In the genomic region with DNA sequence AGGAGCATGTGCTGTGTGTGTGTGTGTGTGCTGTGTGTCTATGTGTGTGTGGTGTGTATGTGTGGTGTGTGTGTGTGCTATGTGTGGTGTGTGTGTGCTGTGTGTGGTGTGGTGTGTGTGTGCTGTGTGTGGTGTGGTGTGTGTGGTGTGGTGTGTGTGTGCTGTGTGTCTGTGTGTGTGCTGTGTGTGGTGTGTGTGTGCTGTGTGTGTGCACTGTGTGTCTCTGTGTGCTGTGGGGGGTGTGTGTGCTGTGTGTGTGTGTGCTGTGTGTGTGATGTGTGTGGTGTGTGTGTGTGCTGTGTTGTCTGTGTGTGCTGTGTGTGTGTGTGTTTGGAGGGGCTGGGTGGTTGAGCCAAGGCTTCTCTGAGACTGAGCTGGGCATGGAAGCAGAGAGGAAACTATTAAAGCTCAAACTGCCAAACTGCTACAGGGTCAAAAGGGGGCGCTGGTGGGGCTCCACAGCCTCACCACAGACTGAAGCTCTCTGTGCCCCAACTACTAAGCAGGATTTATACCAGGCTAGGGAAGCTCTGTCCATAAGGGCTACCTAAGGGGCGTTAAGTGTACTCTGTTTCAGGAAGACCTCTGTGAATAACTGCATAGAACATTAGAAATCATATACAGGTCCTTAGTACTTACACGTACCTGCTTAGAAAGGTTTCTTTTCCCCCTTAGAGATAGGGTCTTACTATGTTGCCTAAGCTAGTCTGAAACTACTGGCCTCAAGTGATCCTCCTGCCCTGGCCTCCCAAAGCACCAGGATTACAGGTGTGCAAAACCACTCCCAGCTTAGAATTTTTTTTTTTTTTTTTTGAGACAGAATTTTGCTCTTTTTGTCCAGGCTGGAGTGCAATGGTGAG, we compare ENCODE assay signal across 8 cellular contexts.
DNase-seq lines count a peak whose midpoint lies in the region; ATAC-seq and TF ChIP-seq lines count a peak whose summit lies in the region.

No MANE protein-coding gene starts in this region.

- DNase-seq in EH (ENCODE audit: low read depth) = peak; percentile 71
- DNase-seq in T-helper 2 cell treated with Interferon-gamma antibody and Interleukin-4, amounts not matched to agents 5 μg/mL and 100 μg/mL, for 36 hours (ENCODE audit: low spot score) = peak; percentile 40
- DNase-seq in amniotic epithelial cell (ENCODE audit: low read depth) = peak; percentile 60
- peak; percentile 80 for DNase-seq in iPS-NIHi11 (ENCODE audit: low spot score)
- peak; percentile 46 for DNase-seq in stimulated activated CD4-positive, alpha-beta T cell treated with anti-CD3 and anti-CD28 coated beads, Interleukin-2, amount 100 ng/mL, for 4 hours (ENCODE audit: low read depth)
- DNase-seq in middle frontal gyrus (ENCODE audit: extremely low spot score, low spot score) = no peak

- no peak for ATAC-seq in GM18873 (IDR thresholded peaks at IDR 0.05; ENCODE audit: low FRiP score, unreplicated experiment)

- no peaks in the 10 kb centered on the region for H3K9me3 Mint-ChIP-seq in T-helper 2 cell treated with Interferon-gamma antibody and Interleukin-4, amounts not matched to agents 5 μg/mL and 100 μg/mL, for 36 hours

- peaks cover 5% of the 10 kb centered on the region for H3K4me1 Mint-ChIP-seq in T-helper 2 cell treated with Interferon-gamma antibody and Interleukin-4, amounts not matched to agents 5 μg/mL and 100 μg/mL, for 36 hours (ENCODE audit: low read depth)

- H3K36me3 Mint-ChIP-seq in T-helper 2 cell treated with Interferon-gamma antibody and Interleukin-4, amounts not matched to agents 5 μg/mL and 100 μg/mL, for 36 hours (ENCODE audit: low read depth) = peaks cover 39% of the 10 kb centered on the region

- peak overlapping the region; percentile 32 for H3K27ac Mint-ChIP-seq in T-helper 2 cell treated with Interferon-gamma antibody and Interleukin-4, amounts not matched to agents 5 μg/mL and 100 μg/mL, for 36 hours

- peak; percentile 61 for TF ChIP-seq CTCF in LNCAP (IDR thresholded peaks at IDR 0.05)

- no peaks in the 10 kb centered on the region for H3K27me3 Mint-ChIP-seq in T-helper 2 cell treated with Interferon-gamma antibody and Interleukin-4, amounts not matched to agents 5 μg/mL and 100 μg/mL, for 36 hours (ENCODE audit: low read depth)

- H3K4me3 Mint-ChIP-seq in T-helper 2 cell treated with Interferon-gamma antibody and Interleukin-4, amounts not matched to agents 5 μg/mL and 100 μg/mL, for 36 hours = no peak overlapping the region
